In the genomic region with DNA sequence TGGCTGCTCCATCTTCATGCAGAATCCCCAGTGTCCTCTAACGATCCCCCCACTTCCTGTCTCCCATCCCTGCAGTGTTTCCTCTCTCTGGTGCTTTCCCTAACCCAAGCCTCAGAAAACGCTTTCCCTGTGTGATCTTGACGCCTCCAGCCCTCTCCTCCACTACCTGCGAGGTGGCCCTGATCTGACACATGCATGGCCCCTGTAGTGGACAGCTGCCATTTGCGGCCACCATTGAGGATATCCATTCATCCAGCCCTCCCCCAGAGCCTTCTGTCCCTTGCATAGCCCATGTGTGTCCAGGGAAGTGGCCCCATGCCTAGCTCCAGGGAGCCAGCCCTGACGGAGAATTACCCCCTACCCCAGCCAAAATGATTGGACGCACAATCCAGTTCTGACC, we compare ENCODE assay signal across 15 cellular contexts.
"Had no signal": no experiment of that assay in that cellular context is flagged by ENCODE, and none has a peak within 500 bp of the region (broad histone marks: within the 10 kb centered on the region; RNA-seq: fewer than 3 reads in every experiment).

No MANE protein-coding gene starts in this region.

- H2AFZ ChIP-seq: hepatocyte had no signal

- H3K36me3 ChIP-seq: adrenal gland, colonic mucosa had no signal

- ATAC-seq: gastroesophageal sphincter, left ventricle myocardium superior had no signal

- H3K4me2 ChIP-seq: hepatocyte had no signal

- H3K4me1 ChIP-seq: colonic mucosa had no signal

- H3K27ac ChIP-seq: colonic mucosa, hepatocyte, tibial artery, vagina had no signal

- DNase-seq: activated CD4-positive, CD25-positive, alpha-beta regulatory T cell; activated naive CD4-positive, alpha-beta T cell treated with Interleukin-2 at 50 U/mL for 16 hours; activated T-cell treated with anti-CD3 and anti-CD28 coated beads, Interleukin-2, amount 50 U/mL, for 48 hours; colonic mucosa; effector CD8-positive, alpha-beta T cell; left ventricle myocardium superior; mesendoderm; stimulated activated CD4-positive, alpha-beta T cell treated with anti-CD3 and anti-CD28 coated beads, Interleukin-4, amount 100 ng/mL, for 4 hours; T-helper 2 cell; tibial artery had no signal

- H3K9me3 ChIP-seq: adrenal gland, colonic mucosa, gastroesophageal sphincter, tibial artery, vagina had no signal

- H3K4me3 ChIP-seq: adrenal gland, colonic mucosa, gastroesophageal sphincter, hepatocyte, skin epidermis, tibial artery, vagina had no signal

- H3K27me3 ChIP-seq: adrenal gland, colonic mucosa, gastroesophageal sphincter, hepatocyte, tibial artery, vagina had no signal
